Comparison of ENCODE assay signal across 24 cellular contexts in genomic region chr7:26912351-26912750, GRCh38. TPM values are rescaled to one million over a fixed set of nuclear protein-coding genes. Genes with fewer than 3 reads are reported as not detected.
DNase-seq lines count a peak whose midpoint lies in the region; ATAC-seq and TF ChIP-seq lines count a peak whose summit lies in the region.
"Had no signal": no experiment of that assay in that cellular context is flagged by ENCODE, and none has a peak within 500 bp of the region (broad histone marks: within the 10 kb centered on the region; RNA-seq: fewer than 3 reads in every experiment).

No MANE protein-coding gene starts in this region.

- H3K4me3 Mint-ChIP-seq in activated CD4-positive, alpha-beta T cell treated with anti-CD3 and anti-CD28 coated beads, Interleukin-2, amount 10 ng/mL, durations not matched to agents 24 days and 14 days = no peak overlapping the region
- H3K4me3 Mint-ChIP-seq: activated naive CD4-positive, alpha-beta T cell treated with anti-CD3 and anti-CD28 coated beads for 36 hours; CD8-positive, alpha-beta memory T cell had no signal

- H3K4me1 ChIP-seq in PC-9 (replicated peaks; ENCODE audit: insufficient read depth) (peaks cover 47% of the 10 kb centered on the region), upper lobe of right lung (no peaks in the 10 kb centered on the region)
- H3K4me1 ChIP-seq: parathyroid adenoma, stomach, tibial nerve had no signal

- H3K27ac ChIP-seq in PC-9 (peak overlapping the region; percentile 34), upper lobe of right lung (no peak overlapping the region)
- H3K27ac ChIP-seq: esophagus muscularis mucosa, parathyroid adenoma, tibial nerve had no signal

- H3K27me3 ChIP-seq in PC-9 (ENCODE audit: insufficient read depth, low read depth) (no peaks in the 10 kb centered on the region), upper lobe of right lung (no peaks in the 10 kb centered on the region)
- H3K27me3 ChIP-seq: esophagus muscularis mucosa, MG63, stomach, tibial nerve had no signal

- no peak overlapping the region for H3K4me3 ChIP-seq in PC-9
- no peak overlapping the region for H3K4me3 ChIP-seq in upper lobe of right lung
- H3K4me3 ChIP-seq: esophagus muscularis mucosa, MG63, stomach, tibial nerve had no signal

- no peak overlapping the region for H3K27ac Mint-ChIP-seq in activated CD4-positive, alpha-beta T cell treated with anti-CD3 and anti-CD28 coated beads, Interleukin-2, amount 10 ng/mL, durations not matched to agents 24 days and 14 days
- H3K27ac Mint-ChIP-seq: activated naive CD4-positive, alpha-beta T cell treated with anti-CD3 and anti-CD28 coated beads for 36 hours; CD8-positive, alpha-beta memory T cell had no signal

- ATAC-seq in left lobe of liver (peak; percentile 49), upper lobe of right lung (peak; percentile 73), HG02981 (IDR thresholded peaks at IDR 0.05; ENCODE audit: unreplicated experiment) (no peak), GM21515 (IDR thresholded peaks at IDR 0.05; ENCODE audit: unreplicated experiment) (no peak)

- H4K20me1 ChIP-seq in PC-9 (ENCODE audit: insufficient read depth) = no peaks in the 10 kb centered on the region

- BruUV-seq in PC-9 (replicated peaks; lab: Mats Ljungman, UMichigan) = no TSS peak

- no peaks in the 10 kb centered on the region for H3K9me3 Mint-ChIP-seq in activated CD4-positive, alpha-beta T cell treated with anti-CD3 and anti-CD28 coated beads, Interleukin-2, amount 10 ng/mL, durations not matched to agents 24 days and 14 days
- H3K9me3 Mint-ChIP-seq: activated naive CD4-positive, alpha-beta T cell treated with anti-CD3 and anti-CD28 coated beads for 36 hours; CD8-positive, alpha-beta memory T cell had no signal

- DNase-seq in M059J (ENCODE audit: low read depth) (peak; percentile 7), PC-9 (peak in 1 of 2 experiments; percentile 63), left lobe of liver (ENCODE audit: low spot score) (no peak), upper lobe of right lung (no peak)
- DNase-seq in activated CD4-positive, alpha-beta T cell treated with anti-CD3 and anti-CD28 coated beads, Interleukin-2, amount 10 ng/mL, durations not matched to agents 24 days and 14 days = no peak
- DNase-seq: activated CD4-positive, alpha-beta T cell treated with anti-CD3 and anti-CD28 coated beads for 48 hours; activated naive CD4-positive, alpha-beta T cell treated with anti-CD3 and anti-CD28 coated beads for 36 hours; amygdala; CD8-positive, alpha-beta memory T cell; cortex of kidney; DMS153; IMR-90; islet precursor cell; MG63; NCI-H146; NCI-H524 treated with DMSO at 0.1 percent for 48 hours; RPMI8226; SK-N-SH; stomach had no signal

- H3K9me3 ChIP-seq in PC-9 (ENCODE audit: insufficient read depth, low read depth) = no peaks in the 10 kb centered on the region
- H3K9me3 ChIP-seq in upper lobe of right lung = no peaks in the 10 kb centered on the region
- H3K9me3 ChIP-seq: esophagus muscularis mucosa, MG63, SK-N-SH, stomach, tibial nerve had no signal

- POLR2A ChIA-PET in PC-9 (lab: Charles Lee; ENCODE audit: unreplicated experiment) = no interaction called here

- no peaks in the 10 kb centered on the region for H3K4me1 Mint-ChIP-seq in activated CD4-positive, alpha-beta T cell treated with anti-CD3 and anti-CD28 coated beads, Interleukin-2, amount 10 ng/mL, durations not matched to agents 24 days and 14 days

- peaks cover 29% of the 10 kb centered on the region for H3F3A ChIP-seq in PC-9 (ENCODE audit: insufficient read depth, low read depth)

- H2AFZ ChIP-seq in PC-9 = no peak overlapping the region
- H2AFZ ChIP-seq: parathyroid adenoma had no signal

- peak overlapping the region; percentile 14; the same call in 1 of the 2 replicates for H3K4me2 ChIP-seq in PC-9
- H3K4me2 ChIP-seq: SK-N-SH had no signal

- no peaks in the 10 kb centered on the region for H3K9me2 ChIP-seq in PC-9 (ENCODE audit: insufficient read depth)
- H3K9me2 ChIP-seq: SK-N-SH had no signal

- H3K79me2 ChIP-seq in PC-9 (ENCODE audit: low read depth) = no peaks in the 10 kb centered on the region
- H3K79me2 ChIP-seq: parathyroid adenoma had no signal

- no peaks in the 10 kb centered on the region for H3K36me3 Mint-ChIP-seq in activated CD4-positive, alpha-beta T cell treated with anti-CD3 and anti-CD28 coated beads, Interleukin-2, amount 10 ng/mL, durations not matched to agents 24 days and 14 days (ENCODE audit: low read depth)
- H3K36me3 Mint-ChIP-seq: CD8-positive, alpha-beta memory T cell had no signal

- no peak for TF ChIP-seq CTCF in PC-9 (conservative IDR thresholded peaks at IDR 0.05)
- no peak for TF ChIP-seq CTCF in upper lobe of right lung (IDR thresholded peaks at IDR 0.05)

- H3K27me3 Mint-ChIP-seq in activated CD4-positive, alpha-beta T cell treated with anti-CD3 and anti-CD28 coated beads, Interleukin-2, amount 10 ng/mL, durations not matched to agents 24 days and 14 days = peaks cover 2% of the 10 kb centered on the region

- no peaks in the 10 kb centered on the region for H3K36me3 ChIP-seq in PC-9 (ENCODE audit: low read depth)
- H3K36me3 ChIP-seq in upper lobe of right lung = no peaks in the 10 kb centered on the region
- H3K36me3 ChIP-seq: esophagus muscularis mucosa, MG63, stomach, tibial nerve had no signal

- intact Hi-C loops in PC-9 (cut with micrococcal nuclease; ENCODE audit: unreplicated experiment) (no loop called here), upper lobe of right lung (cut with DNase I) (no loop called here)
- intact Hi-C loops in activated CD4-positive, alpha-beta T cell treated with anti-CD3 and anti-CD28 coated beads, Interleukin-2, amount 10 ng/mL, durations not matched to agents 24 days and 14 days (cut with micrococcal nuclease) = no loop called here

- CTCF ChIA-PET in PC-9 (lab: Charles Lee) = no interaction called here

RNA-seq across cellular contexts. Expression of gene SKAP2, which starts 48.0 kb away (rescaled TPM):
- total RNA-seq in M059J (2014; rRNA removed; shearing (Covaris generic)) = 43.2 and 113 TPM in 2 replicates
- 59.2 and 74.9 TPM in 2 replicates for total RNA-seq in PC-9 (2021)
- total RNA-seq in left lobe of liver = 5.2 TPM
- total RNA-seq in upper lobe of right lung = 59.1 TPM
- total RNA-seq in activated CD4-positive, alpha-beta T cell treated with anti-CD3 and anti-CD28 coated beads, Interleukin-2, amount 10 ng/mL, durations not matched to agents 24 days and 14 days = 3.6 and 4.6 TPM in 2 replicates

Comparison
In these comparisons a context has a peak if more than half of its experiments do, and no peak if none do; other contexts are left out.
1. ATAC-seq: peak in left lobe of liver (single experiment) and upper lobe of right lung (single experiment); none in HG02981 (single experiment) and GM21515 (single experiment).